In genomic region chr11:121437686-121438078, GRCh38 we compare ENCODE assay signal across 25 cellular contexts. TPM values are rescaled to one million over a fixed set of nuclear protein-coding genes. Genes with fewer than 3 reads are reported as not detected.
DNase-seq lines count a peak whose midpoint lies in the region; ATAC-seq, FAIRE-seq and TF ChIP-seq lines count a peak whose summit lies in the region.
"Had no signal": no experiment of that assay in that cellular context is flagged by ENCODE, and none has a peak within 500 bp of the region (broad histone marks: within the 10 kb centered on the region; RNA-seq: fewer than 3 reads in every experiment).

No MANE protein-coding gene starts in this region.

- peak overlapping the region in 7 of 8 donors; percentile 23 to 90 (median 81) for H3K27ac ChIP-seq in spleen
- no peak overlapping the region for H3K27ac ChIP-seq in gastrocnemius medialis
- H3K27ac ChIP-seq: colonic mucosa, RWPE1, sigmoid colon, SK-N-MC had no signal

- in situ Hi-C loops in gastrocnemius medialis (cut with MboI; ENCODE audit: low sequenced_read_pairs in 4 of 4): no loop called here

- no peak for DNase-seq in left ventricle myocardium superior
- no peak for DNase-seq in Right ventricle myocardium inferior (ENCODE audit: missing footprints)
- DNase-seq in GM12891 (ENCODE audit: insufficient read length, low spot score): no peak
- DNase-seq in NB4 (ENCODE audit: low read depth): peak; percentile 64
- DNase-seq in spleen: no peak
- no peak for DNase-seq in gastrocnemius medialis
- DNase-seq in NCI-H1694 (lab: John Stamatoyannopoulos, UW): no peak
- DNase-seq: activated CD4-positive, CD25-positive, alpha-beta regulatory T cell treated with anti-CD3 and anti-CD28 coated beads, Interleukin-2, amount 50 U/mL, for 72 hours; anterior cingulate cortex; CD4-positive, CD25-positive, alpha-beta regulatory T cell; colonic mucosa; DMS 273 treated with DMSO at 0.1 percent for 48 hours; effector memory CD4-positive, alpha-beta T cell; H7; heart left ventricle; kidney glomerular epithelial cell; NCI-H1436 treated with DMSO at 0.1 percent for 48 hours; NCI-H82; sigmoid colon; stimulated activated CD4-positive, alpha-beta T cell treated with anti-CD3 and anti-CD28 coated beads, Interleukin-4, amount 100 ng/mL, for 4 hours; stimulated activated naive B cell treated with anti-CD40 and anti-IgM and Interleukin-4, amounts not matched to agents 10 μg/mL and 1 μg/mL and 100 μg/mL, for 72 hours had no signal

- TF ChIP-seq CTCF in NB4 (IDR thresholded peaks at IDR 0.05; ENCODE audit: low read depth, low read length): no peak
- no peak for TF ChIP-seq CTCF in spleen (IDR thresholded peaks at IDR 0.05 in 8 of 11, conservative IDR thresholded peaks at IDR 0.05 in 3 of 11)
- TF ChIP-seq CTCF in gastrocnemius medialis (IDR thresholded peaks at IDR 0.05 in 4 of 5, conservative IDR thresholded peaks at IDR 0.05 in 1 of 5): no peak

- intact Hi-C loops in left ventricle myocardium superior (cut with micrococcal nuclease): no loop called here
- intact Hi-C loops in Right ventricle myocardium inferior (cut with DNase I): no loop called here
- intact Hi-C loops in spleen (cut with DNase I; ENCODE audit: low total_unique reads): no loop called here
- intact Hi-C loops in gastrocnemius medialis (cut with DNase I; ENCODE audit: low total_unique reads): no loop called here

- TF ChIP-seq POLR2A in GM12891 (IDR thresholded peaks at IDR 0.05; ENCODE audit: low read depth, low read length) (no peak), NB4 (IDR thresholded peaks at IDR 0.05; ENCODE audit: extremely low read depth, insufficient read length) (no peak), spleen (IDR thresholded peaks at IDR 0.05) (no peak), gastrocnemius medialis (IDR thresholded peaks at IDR 0.05) (no peak)

- no peaks in the 10 kb centered on the region for H3K36me3 ChIP-seq in spleen
- no peaks in the 10 kb centered on the region for H3K36me3 ChIP-seq in gastrocnemius medialis
- H3K36me3 ChIP-seq: colonic mucosa, heart left ventricle, sigmoid colon had no signal

- H3K4me3 ChIP-seq in NB4 (ENCODE audit: low read depth, low read length) (no peak overlapping the region), spleen (peak overlapping the region in 1 of 8 donors; percentile 17), gastrocnemius medialis (no peak overlapping the region)
- H3K4me3 ChIP-seq: colonic mucosa, heart left ventricle, sigmoid colon, SK-N-MC had no signal

- peak; percentile 30 for ATAC-seq in left ventricle myocardium superior
- ATAC-seq in Right ventricle myocardium inferior: no peak
- ATAC-seq in gastrocnemius medialis: no peak
- ATAC-seq: stimulated activated naive B cell treated with anti-CD40 and anti-IgM and Interleukin-4, amounts not matched to agents 10 μg/mL and 1 μg/mL and 100 μg/mL, for 72 hours had no signal

- WGBS in spleen, 5 donors: 46 to 73% (median 68%) methylated on average over 4 of the region's 4 CpGs

- H3K4me1 ChIP-seq in spleen: peaks cover 0 to 52% (median 18%) of the 10 kb centered on the region in 6 donors
- H3K4me1 ChIP-seq in gastrocnemius medialis: no peaks in the 10 kb centered on the region
- H3K4me1 ChIP-seq: colonic mucosa, sigmoid colon had no signal

- peak; percentile 88 for FAIRE-seq in GM12891 (lab: Jason Lieb, UNC)
- FAIRE-seq: bronchial epithelial cell, urothelium cell line had no signal

- no peaks in the 10 kb centered on the region for H3K9me3 ChIP-seq in spleen
- H3K9me3 ChIP-seq in gastrocnemius medialis: no peaks in the 10 kb centered on the region
- H3K9me3 ChIP-seq: colonic mucosa, heart left ventricle, sigmoid colon had no signal

- H3K27me3 ChIP-seq in spleen (replicated peaks in 1 of 7) (no peaks in the 10 kb centered on the region), gastrocnemius medialis (no peaks in the 10 kb centered on the region)
- H3K27me3 ChIP-seq: colonic mucosa, heart left ventricle, sigmoid colon had no signal

TF ChIP-seq in GM12891, 5 proteins besides CTCF, POLR2A, EP300 and RAD21:
- TF ChIP-seq SPI1 (IDR thresholded peaks at IDR 0.05; ENCODE audit: low read depth, low read length) (0 out of 2 replicates have a peak, but pooled peaks have one; percentile 27), POLR2AphosphoS5 (IDR thresholded peaks at IDR 0.05; ENCODE audit: low read depth, low read length) (no peak)

RNA-seq across cellular contexts. Expression of gene SORL1, which starts 14.4 kb away (rescaled TPM):
- total RNA-seq in left ventricle myocardium superior: 11.9 TPM
- 6.1 TPM for total RNA-seq in Right ventricle myocardium inferior
- polyA plus RNA-seq in GM12891 (2012; ENCODE audit: low read depth, missing spikeins): 49.9 TPM
- total RNA-seq in spleen: 100 to 1,000 TPM; 111 to 328 (median 188) TPM
- 1 to 10 TPM; 3.8 to 5.4 (median 5.0) TPM for polyA plus RNA-seq in spleen
- 1 to 10 TPM in 3 of 4 donors, under 1 TPM in 1; 0.78 to 2.7 (median 2.3) TPM for total RNA-seq in gastrocnemius medialis

Comparison
In these comparisons a context has a peak if more than half of its experiments do, and no peak if none do; other contexts are left out.
1. H3K27ac ChIP-seq: peak in spleen (7 of 8); none in gastrocnemius medialis (0 of 4).